27 cellular contexts compared by ENCODE assay signal in the genomic region with DNA sequence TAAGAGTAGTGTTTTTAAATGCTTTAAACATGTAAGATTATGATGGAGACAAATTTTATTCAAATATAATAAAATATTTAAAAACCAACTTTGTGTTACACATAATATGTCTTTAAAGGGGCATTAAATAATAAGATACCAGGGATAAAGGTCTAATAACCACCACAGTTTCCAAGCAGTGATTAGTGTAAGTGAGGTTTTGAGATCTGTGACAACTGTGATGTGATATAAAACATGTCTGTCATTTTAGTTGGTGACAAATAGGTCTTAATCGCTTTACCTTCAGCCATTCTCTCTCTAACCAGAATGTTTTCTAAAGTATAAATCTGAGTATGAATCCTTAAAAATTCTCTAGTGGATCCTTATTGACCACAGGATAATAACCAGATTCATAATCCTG.
"Had no signal": no experiment of that assay in that cellular context is flagged by ENCODE, and none has a peak within 500 bp of the region (broad histone marks: within the 10 kb centered on the region; RNA-seq: fewer than 3 reads in every experiment).

No MANE protein-coding gene starts in this region.

- H3K9me3 ChIP-seq: stomach, suprapubic skin, testis, thoracic aorta, thyroid gland, tibial artery, tibial nerve, transverse colon, upper lobe of left lung, upper lobe of right lung, uterus, vagina had no signal

- H3K27ac ChIP-seq: stomach, suprapubic skin, testis, thoracic aorta, thyroid gland, tibial artery, tibial nerve, transverse colon, upper lobe of left lung, upper lobe of right lung, uterus, vagina had no signal

- ATAC-seq: stimulated activated effector memory CD8-positive, alpha-beta T cell treated with anti-CD3 and anti-CD28 coated beads, Interleukin-12 subunit alpha, Interleukin-12 subunit beta, amount 100 ng/mL, for 72 hours; stimulated activated naive B cell treated with anti-CD40 and anti-IgM and Interleukin-4, amounts not matched to agents 10 μg/mL and 1 μg/mL and 100 μg/mL, for 72 hours; stimulated activated naive CD8-positive, alpha-beta T cell treated with anti-CD3 and anti-CD28 coated beads, Interleukin-15, amount 100 ng/mL, for 72 hours; stimulated activated naive CD8-positive, alpha-beta T cell treated with anti-CD3 and anti-CD28 coated beads, Interleukin-15, Interleukin-2, amounts not matched to agents 100 U/mL and 50 U/mL, for 24 hours; upper lobe of right lung had no signal

- H3K4me3 Mint-ChIP-seq: stimulated activated effector memory CD8-positive, alpha-beta T cell treated with anti-CD3 and anti-CD28 coated beads, Interleukin-12 subunit alpha, Interleukin-12 subunit beta, amount 100 ng/mL, for 72 hours; stimulated activated naive B cell treated with anti-CD40 and anti-IgM and Interleukin-4, amounts not matched to agents 10 μg/mL and 1 μg/mL and 100 μg/mL, for 72 hours; stimulated activated naive CD8-positive, alpha-beta T cell treated with anti-CD3 and anti-CD28 coated beads, Interleukin-15, amount 100 ng/mL, for 72 hours; stimulated activated naive CD8-positive, alpha-beta T cell treated with anti-CD3 and anti-CD28 coated beads, Interleukin-15, Interleukin-2, amounts not matched to agents 100 ng/mL and 50 ng/mL, for 24 hours; type B pancreatic cell had no signal

- H3K27me3 ChIP-seq: stomach, suprapubic skin, testis, thyroid gland, tibial artery, tibial nerve, transverse colon, upper lobe of left lung, upper lobe of right lung, uterus, vagina had no signal

- H3K4me1 ChIP-seq: stomach, suprapubic skin, testis, thyroid gland, tibial artery, tibial nerve, transverse colon, upper lobe of left lung, upper lobe of right lung, uterus, vagina had no signal

- H3K36me3 ChIP-seq: uterus had no signal

- H3K4me3 ChIP-seq: stomach, suprapubic skin, testis, thoracic aorta, thyroid gland, tibial artery, tibial nerve, transverse colon, upper lobe of left lung, upper lobe of right lung, uterus, vagina had no signal

- DNase-seq: stimulated activated CD4-positive, alpha-beta T cell treated with anti-CD3 and anti-CD28 coated beads, Interleukin-2, amount 100 ng/mL, for 48 hours; stimulated activated CD4-positive, alpha-beta T cell treated with anti-CD3 and anti-CD28 coated beads, Interleukin-4, amount 100 ng/mL, for 1 hour; stimulated activated CD4-positive, alpha-beta T cell treated with anti-CD3 and anti-CD28 coated beads, Interleukin-4, amount 100 ng/mL, for 24 hours; stimulated activated CD4-positive, alpha-beta T cell treated with anti-CD3 and anti-CD28 coated beads, Interleukin-4, amount 100 ng/mL, for 4 hours; stimulated activated CD8-positive, alpha-beta memory T cell treated with anti-CD3 and anti-CD28 coated beads, Interleukin-4, amount 100 ng/mL, for 48 hours; stimulated activated naive B cell treated with anti-CD40 and anti-IgM and Interleukin-4, amounts not matched to agents 10 μg/mL and 1 μg/mL and 100 μg/mL, for 72 hours; stimulated activated naive CD4-positive, alpha-beta T cell; stimulated activated naive CD4-positive, alpha-beta T cell treated with Interleukin-2 at 50 U/mL for 16 hours; stimulated activated naive CD8-positive, alpha-beta T cell treated with anti-CD3 and anti-CD28 coated beads, Interleukin-15, amount 100 ng/mL, for 72 hours; stimulated activated naive CD8-positive, alpha-beta T cell treated with anti-CD3 and anti-CD28 coated beads, Interleukin-15, Interleukin-2, amounts not matched to agents 100 U/mL and 50 U/mL, for 24 hours; stomach; substantia nigra; testis; thyroid gland; tibial artery; transverse colon; trophoblast cell; upper lobe of left lung; upper lobe of right lung; uterus had no signal

- H3K4me1 Mint-ChIP-seq: stimulated activated effector memory CD8-positive, alpha-beta T cell treated with anti-CD3 and anti-CD28 coated beads, Interleukin-12 subunit alpha, Interleukin-12 subunit beta, amount 100 ng/mL, for 72 hours; stimulated activated naive B cell treated with anti-CD40 and anti-IgM and Interleukin-4, amounts not matched to agents 10 μg/mL and 1 μg/mL and 100 μg/mL, for 72 hours; stimulated activated naive CD8-positive, alpha-beta T cell treated with anti-CD3 and anti-CD28 coated beads, Interleukin-15, amount 100 ng/mL, for 72 hours had no signal

- H3K9me3 Mint-ChIP-seq: stimulated activated effector memory CD8-positive, alpha-beta T cell treated with anti-CD3 and anti-CD28 coated beads, Interleukin-12 subunit alpha, Interleukin-12 subunit beta, amount 100 ng/mL, for 72 hours; stimulated activated naive B cell treated with anti-CD40 and anti-IgM and Interleukin-4, amounts not matched to agents 10 μg/mL and 1 μg/mL and 100 μg/mL, for 72 hours; stimulated activated naive CD8-positive, alpha-beta T cell treated with anti-CD3 and anti-CD28 coated beads, Interleukin-15, amount 100 ng/mL, for 72 hours; stimulated activated naive CD8-positive, alpha-beta T cell treated with anti-CD3 and anti-CD28 coated beads, Interleukin-15, Interleukin-2, amounts not matched to agents 100 ng/mL and 50 ng/mL, for 24 hours; type B pancreatic cell had no signal

- H3K27me3 Mint-ChIP-seq: stimulated activated naive B cell treated with anti-CD40 and anti-IgM and Interleukin-4, amounts not matched to agents 10 μg/mL and 1 μg/mL and 100 μg/mL, for 72 hours; stimulated activated naive CD8-positive, alpha-beta T cell treated with anti-CD3 and anti-CD28 coated beads, Interleukin-15, amount 100 ng/mL, for 72 hours; stimulated activated naive CD8-positive, alpha-beta T cell treated with anti-CD3 and anti-CD28 coated beads, Interleukin-15, Interleukin-2, amounts not matched to agents 100 ng/mL and 50 ng/mL, for 24 hours; type B pancreatic cell had no signal

- H3K27ac Mint-ChIP-seq: stimulated activated effector memory CD8-positive, alpha-beta T cell treated with anti-CD3 and anti-CD28 coated beads, Interleukin-12 subunit alpha, Interleukin-12 subunit beta, amount 100 ng/mL, for 72 hours; stimulated activated naive B cell treated with anti-CD40 and anti-IgM and Interleukin-4, amounts not matched to agents 10 μg/mL and 1 μg/mL and 100 μg/mL, for 72 hours; stimulated activated naive CD8-positive, alpha-beta T cell treated with anti-CD3 and anti-CD28 coated beads, Interleukin-15, Interleukin-2, amounts not matched to agents 100 ng/mL and 50 ng/mL, for 24 hours; type B pancreatic cell had no signal
